ENCODE assay signal across 1 cellular context in genomic region chr10:80183436-80183835, GRCh38.
TF ChIP-seq lines count a peak whose summit lies in the region.

No MANE protein-coding gene starts in this region.

TF ChIP-seq in IMR-90, 13 proteins besides CTCF, POLR2A, EP300 and RAD21 (continued from another document):
- no peak for TF ChIP-seq ELK1 (IDR thresholded peaks at IDR 0.05; ENCODE audit: borderline replicate concordance, low read depth, low read length)
